ENCODE assay signal across 12 cellular contexts in the genomic region with DNA sequence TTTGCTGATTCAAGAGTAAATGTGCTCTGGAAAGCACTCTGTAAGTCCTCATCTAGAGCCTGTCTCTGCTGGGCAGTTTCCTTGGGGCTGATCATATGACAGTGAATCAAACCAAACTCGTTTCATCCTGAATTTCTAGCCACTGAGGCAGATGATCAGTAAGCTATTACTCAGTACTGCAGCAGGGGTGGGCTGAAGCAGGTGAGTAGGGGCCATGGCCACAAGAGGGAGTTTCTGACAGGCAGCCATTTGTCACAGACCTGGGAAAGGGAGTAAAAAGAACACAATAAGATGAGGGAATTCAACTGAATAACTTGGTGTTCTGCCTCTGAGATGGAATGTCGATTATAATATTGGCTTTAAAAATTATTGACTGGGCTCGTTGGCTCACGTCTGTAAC. TPM values are rescaled to one million over a fixed set of nuclear protein-coding genes. Genes with fewer than 3 reads are reported as not detected.
"Had no signal": no experiment of that assay in that cellular context is flagged by ENCODE, and none has a peak within 500 bp of the region (broad histone marks: within the 10 kb centered on the region; RNA-seq: fewer than 3 reads in every experiment).

No MANE protein-coding gene starts in this region.

RNA-seq across cellular contexts. Expression of gene HSFY2, which starts 19.4 kb away (rescaled TPM):
- total RNA-seq: OCI-LY7, PC-3, PC-9, Peyer's patch, Right ventricle myocardium inferior, Right ventricle myocardium superior, RPMI7951, SJCRH30, SJSA1, SK-MEL-5, T-cell had no signal
- polyA plus RNA-seq: SK-N-SH had no signal
